In the genomic region with DNA sequence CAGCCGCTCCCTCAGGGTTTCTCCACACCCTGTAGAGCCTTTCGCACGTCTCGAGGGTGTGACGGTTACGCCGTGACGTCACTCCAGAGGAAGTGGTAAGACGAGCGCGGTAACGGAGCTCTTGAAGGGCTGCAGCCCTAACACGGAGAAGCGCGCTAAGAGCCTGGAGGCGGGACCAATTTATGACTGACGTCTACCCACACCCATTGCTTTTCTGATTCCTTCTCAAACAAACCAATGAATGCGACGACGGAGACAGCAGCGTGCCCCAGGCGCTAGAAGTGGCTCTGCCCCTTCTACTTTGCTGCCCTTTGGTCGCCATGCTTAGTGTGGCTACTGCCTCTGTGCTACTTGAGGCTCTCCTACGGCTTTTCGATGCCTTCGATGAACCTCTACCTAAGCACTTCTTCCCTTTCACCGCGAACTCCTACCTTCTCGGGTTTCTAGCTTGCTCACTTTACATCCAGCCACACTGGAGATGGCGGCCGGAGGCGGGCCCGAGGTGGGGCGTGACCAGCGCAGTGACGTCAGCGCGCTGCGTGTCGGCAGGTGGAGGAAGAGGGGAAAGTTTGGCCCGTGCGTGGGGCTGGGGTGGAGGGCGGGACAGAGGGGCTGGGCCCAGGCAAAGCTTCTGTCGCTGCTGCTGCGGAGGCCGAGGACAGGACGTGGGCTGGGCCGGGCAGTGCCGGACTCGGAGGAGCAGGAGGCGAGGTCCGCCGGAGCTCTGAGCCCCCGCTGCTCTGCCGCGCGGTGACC, we compare ENCODE assay signal across 8 cellular contexts. TPM values are rescaled to one million over a fixed set of nuclear protein-coding genes. Genes with fewer than 3 reads are reported as not detected.
A peak's percentile ranks its signal among the peaks of the same experiment; 100 is the strongest.
DNase-seq lines count a peak whose midpoint lies in the region; ATAC-seq and TF ChIP-seq lines count a peak whose summit lies in the region.

A gene (plus strand): TSS at position 572 of the 756 bp plus-strand sequence. CDS start 340 bp downstream, outside the sequence.

- 2% methylated on average over 54 of the region's 57 CpGs for WGBS in smooth muscle cell (ENCODE audit: low lambda C conversion rate)

- H3K4me3 ChIP-seq in AG04450 (ENCODE audit: low read depth, low read length) (peak within 1 kb of the TSS; percentile 87), smooth muscle cell (peak within 1 kb of the TSS; percentile 85)

- H3K9me3 Mint-ChIP-seq in activated B cell treated with CpG ODN at 0.5 μM for 24 hours: no peaks in the 10 kb centered on the region

- H4K20me1 ChIP-seq in smooth muscle cell (ENCODE audit: low read depth): peaks cover 25% of the 10 kb centered on the region

- CTCF ChIA-PET in AG04450 (lab: Charles Lee) (interaction anchor here (1.2 kb wide), 1 partner anchor 356 kb away, joined by 3 read pairs; no protein-coding TSS in a partner anchor), activated B cell treated with CpG ODN at 0.5 μM for 24 hours (lab: Charles Lee) (interaction anchor here (0.9 to 2.0 kb wide), 3 partner anchors 26 to 182 kb away, joined by 4 to 7 read pairs (median 6); a partner anchor contains a TSS)

- peak within 1 kb of the TSS; percentile 100 for H3K27ac Mint-ChIP-seq in activated B cell treated with CpG ODN at 0.5 μM for 24 hours

- peak within 1 kb of the TSS; percentile 94 for H3K4me3 Mint-ChIP-seq in activated B cell treated with CpG ODN at 0.5 μM for 24 hours

- H3K27ac ChIP-seq in AG04450 (ENCODE audit: low read depth, low read length) (peak within 1 kb of the TSS; percentile 89), caudate nucleus (ENCODE audit: low read depth, low read length) (peak within 1 kb of the TSS; percentile 99), smooth muscle cell (ENCODE audit: low read depth) (peak within 1 kb of the TSS; percentile 99)

- peak; percentile 99 for DNase-seq in AG04450 (ENCODE audit: low read depth, low spot score)
- DNase-seq in NCI-H345 (lab: John Stamatoyannopoulos, UW): peak; percentile 98
- DNase-seq in activated B cell treated with CpG ODN at 0.5 μM for 24 hours: peak; percentile 95
- DNase-seq in caudate nucleus (lab: John Stamatoyannopoulos, UW): peak; percentile 84 to 100 (median 98)
- DNase-seq in iPS-NIHi7 (ENCODE audit: extremely low spot score): peak; percentile 94
- DNase-seq in smooth muscle cell (lab: John Stamatoyannopoulos, UW; ENCODE audit: unreplicated experiment): peak; percentile 96

- peaks cover 45% of the 10 kb centered on the region for H3K4me1 Mint-ChIP-seq in activated B cell treated with CpG ODN at 0.5 μM for 24 hours

- peaks cover 21% of the 10 kb centered on the region for H3F3A ChIP-seq in smooth muscle cell (ENCODE audit: low read depth)

- H3K27me3 ChIP-seq in AG04450 (ENCODE audit: control insufficient read depth, insufficient read depth, low read length): no peaks in the 10 kb centered on the region
- H3K27me3 ChIP-seq in smooth muscle cell (ENCODE audit: low read depth): no peaks in the 10 kb centered on the region

- POLR2A ChIA-PET in AG04450 (lab: Yijun Ruan, JAX) (interaction anchor here (0.6 to 3.8 kb wide), 8 partner anchors 9 to 492 kb away, joined by 3 to 27 read pairs (median 3); a partner anchor contains a TSS), activated B cell treated with CpG ODN at 0.5 μM for 24 hours (lab: Charles Lee) (interaction anchor here (0.5 to 6.1 kb wide), 17 partner anchors 9 to 1224 kb away, joined by 3 to 217 read pairs (median 5); a partner anchor contains a TSS)

- H3K9me3 ChIP-seq in AG04450 (ENCODE audit: control insufficient read depth, insufficient read depth, low read length) (no peaks in the 10 kb centered on the region; the same call in 1 of the 2 replicates), smooth muscle cell (replicated peaks; ENCODE audit: low read depth) (no peaks in the 10 kb centered on the region)

- H3K27me3 Mint-ChIP-seq in activated B cell treated with CpG ODN at 0.5 μM for 24 hours: no peaks in the 10 kb centered on the region

- peaks cover 16% of the 10 kb centered on the region for H3K36me3 Mint-ChIP-seq in activated B cell treated with CpG ODN at 0.5 μM for 24 hours (ENCODE audit: low read depth)

- peaks cover 29% of the 10 kb centered on the region for H3K4me1 ChIP-seq in smooth muscle cell (ENCODE audit: low read depth)

- H3K79me2 ChIP-seq in smooth muscle cell (ENCODE audit: low read depth): peaks cover 44% of the 10 kb centered on the region

- H3K9ac ChIP-seq in smooth muscle cell (ENCODE audit: low read depth): peak within 1 kb of the TSS; percentile 91

- peak within 1 kb of the TSS; percentile 92 for H2AFZ ChIP-seq in smooth muscle cell (ENCODE audit: low read depth)

- ATAC-seq in GM18909 (IDR thresholded peaks at IDR 0.05; ENCODE audit: poor library complexity, unreplicated experiment) (peak; percentile 92), HG03175 (IDR thresholded peaks at IDR 0.05; ENCODE audit: unreplicated experiment) (peak; percentile 91), activated B cell treated with CpG ODN at 0.5 μM for 24 hours (ENCODE audit: low read depth) (peak; percentile 88)

- intact Hi-C loops in activated B cell treated with CpG ODN at 0.5 μM for 24 hours (cut with micrococcal nuclease): loop anchor here (1.0 to 10.0 kb wide), 8 partner anchors 11 to 1220 kb away; a partner anchor contains a TSS

- peak within 1 kb of the TSS; percentile 89 for H3K4me2 ChIP-seq in smooth muscle cell

- H3K36me3 ChIP-seq in smooth muscle cell (ENCODE audit: low read depth): no peaks in the 10 kb centered on the region

- TF ChIP-seq CTCF in AG04450 (IDR thresholded peaks at IDR 0.05; ENCODE audit: low read depth, low read length) (0 out of 2 replicates have a peak, but pooled peaks have one; percentile 2), activated B cell treated with CpG ODN at 0.5 μM for 24 hours (IDR thresholded peaks at IDR 0.05) (no peak), smooth muscle cell (IDR thresholded peaks at IDR 0.05; ENCODE audit: borderline replicate concordance, insufficient read depth, poor library complexity, severe bottlenecking) (no peak)

RNA-seq across cellular contexts. Expression of the gene that starts here (rescaled TPM):
- 34.7 and 42.3 TPM in 2 replicates for polyA plus RNA-seq in AG04450 (2011; rRNA removed)
- 28.7 and 34.5 TPM in 2 replicates for polyA minus RNA-seq in AG04450 (2011; rRNA and poly(A)+ RNA removed)
- total RNA-seq in activated B cell treated with CpG ODN at 0.5 μM for 24 hours: 34.8 and 40.2 TPM in 2 replicates
- total RNA-seq in smooth muscle cell: 50.3 and 50.6 TPM in 2 replicates
- 11.9 and 21.7 TPM in 2 replicates for polyA plus RNA-seq in smooth muscle cell

Comparison
In these comparisons a context has a peak if more than half of its experiments do, and no peak if none do; other contexts are left out.
1. Peak in every context shown above with its lines: DNase-seq, ATAC-seq, H3K4me3 ChIP-seq and H3K27ac ChIP-seq.